ENCODE assay signal across 8 cellular contexts in genomic region chr1:209101106-209101505, GRCh38.
"Had no signal": no experiment of that assay in that cellular context is flagged by ENCODE, and none has a peak within 500 bp of the region (broad histone marks: within the 10 kb centered on the region; RNA-seq: fewer than 3 reads in every experiment).

No MANE protein-coding gene starts in this region.

- H3K9ac ChIP-seq: GM23248 had no signal

- ATAC-seq: HepG2 had no signal

- H3K27ac Mint-ChIP-seq: IgD-negative memory B cell had no signal

- H3K36me3 Mint-ChIP-seq: IgD-negative memory B cell had no signal

- H3K4me3 ChIP-seq: GM23248 had no signal

- H3K4me3 Mint-ChIP-seq: IgD-negative memory B cell had no signal

- H3K27ac ChIP-seq: GM23248, HL-60 had no signal

- FAIRE-seq: HepG2 had no signal

- H2AFZ ChIP-seq: GM23248 had no signal

- H3K9me3 Mint-ChIP-seq: IgD-negative memory B cell had no signal

- H3K4me1 Mint-ChIP-seq: IgD-negative memory B cell had no signal

- DNase-seq: GM23248, GOT3, H7, HCEC 1CT, KBM-7 had no signal
